In the genomic region with DNA sequence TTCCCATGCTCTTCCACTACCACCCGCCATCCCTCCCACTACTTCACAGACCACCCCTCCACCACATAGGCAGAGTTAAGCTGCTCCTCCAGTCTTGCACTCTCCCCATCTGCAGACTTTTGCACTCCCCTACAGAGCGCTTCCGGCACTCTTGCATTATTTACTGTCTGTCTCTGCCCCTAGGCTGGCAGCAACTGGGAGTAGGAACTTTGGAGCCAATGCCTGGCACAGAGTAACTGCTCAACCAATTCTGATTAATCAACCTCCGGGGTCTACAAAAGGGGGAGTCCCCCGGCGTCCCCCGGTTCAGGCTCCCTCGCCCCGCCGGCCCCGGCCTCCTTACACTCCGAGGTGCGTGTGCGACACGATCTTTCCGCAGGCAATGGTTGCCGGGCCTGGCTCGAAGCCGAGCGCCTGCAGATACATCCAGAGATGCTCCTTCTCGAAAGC, we compare ENCODE assay signal across 8 cellular contexts. TPM values are rescaled to one million over a fixed set of nuclear protein-coding genes. Genes with fewer than 3 reads are reported as not detected.
DNase-seq lines count a peak whose midpoint lies in the region; ATAC-seq and TF ChIP-seq lines count a peak whose summit lies in the region.

No MANE protein-coding gene starts in this region.

- H3K27me3 ChIP-seq in Panc1 (ENCODE audit: control insufficient read depth, insufficient read depth, low read length), result no peaks in the 10 kb centered on the region
- H3K27me3 ChIP-seq in left ventricle myocardium inferior (ENCODE audit: low read depth), result no peaks in the 10 kb centered on the region
- H3K27me3 ChIP-seq in sigmoid colon, result no peaks in the 10 kb centered on the region

- H3K27ac ChIP-seq in Panc1 (ENCODE audit: low read length), result peak overlapping the region; percentile 66
- H3K27ac ChIP-seq in left ventricle myocardium inferior (replicated peaks), result peak overlapping the region; percentile 94
- H3K27ac ChIP-seq in sigmoid colon, result peak overlapping the region; percentile 71 to 90 (median 86)

- POLR2A ChIA-PET in Panc1 (lab: Charles Lee), result no interaction called here

- H3K4me3 ChIP-seq in Panc1 (ENCODE audit: low read depth in 2 of 2, low read length in 2 of 2), result peak overlapping the region; percentile 65 to 79
- H3K4me3 ChIP-seq in left ventricle myocardium inferior, result peak overlapping the region; percentile 82
- peak overlapping the region; percentile 66 to 78 (median 74) for H3K4me3 ChIP-seq in sigmoid colon

- no peaks in the 10 kb centered on the region for H3K9me3 ChIP-seq in Panc1 (ENCODE audit: control insufficient read depth, insufficient read depth, low read depth, low read length)
- no peaks in the 10 kb centered on the region for H3K9me3 ChIP-seq in left ventricle myocardium inferior (replicated peaks)
- no peaks in the 10 kb centered on the region for H3K9me3 ChIP-seq in sigmoid colon

- H3K4me1 ChIP-seq in Panc1 (ENCODE audit: control insufficient read depth, insufficient read depth, low read length), result no peaks in the 10 kb centered on the region
- H3K4me1 ChIP-seq in left ventricle myocardium inferior, result peaks cover 29% of the 10 kb centered on the region
- H3K4me1 ChIP-seq in sigmoid colon, result peaks cover 0 to 36% (median 27%) of the 10 kb centered on the region in 4 donors

- TF ChIP-seq EP300 in sigmoid colon (IDR thresholded peaks at IDR 0.05), result no peak

- in situ Hi-C loops in Panc1 (cut with HindIII; ENCODE audit: low pct_unique_long_range_greater_than_20kb, low sequenced_read_pairs), result no loop called here

- peaks cover 14 to 18% of the 10 kb centered on the region in 2 donors for H3K36me3 Mint-ChIP-seq in activated naive CD4-positive, alpha-beta T cell treated with anti-CD3 and anti-CD28 coated beads, Interleukin-2, amount 50 U/mL, for 72 hours

- ATAC-seq in GM18907 (IDR thresholded peaks at IDR 0.05; ENCODE audit: unreplicated experiment) (peak; percentile 41), HG03097 (IDR thresholded peaks at IDR 0.05; ENCODE audit: low FRiP score, unreplicated experiment) (peak; percentile 19), Panc1 (peak; percentile 5; the same call in 1 of the 2 replicates)
- peak; percentile 18 to 48 for ATAC-seq in activated naive CD4-positive, alpha-beta T cell treated with anti-CD3 and anti-CD28 coated beads, Interleukin-2, amount 50 U/mL, for 72 hours

- no peak for TF ChIP-seq CTCF in Panc1 (IDR thresholded peaks at IDR 0.05)
- no peak for TF ChIP-seq CTCF in left ventricle myocardium inferior (IDR thresholded peaks at IDR 0.05; ENCODE audit: borderline replicate concordance)
- TF ChIP-seq CTCF in sigmoid colon (IDR thresholded peaks at IDR 0.05), result no peak

- BruUV-seq in Panc1 (replicated peaks; lab: Mats Ljungman, UMichigan), result no TSS peak

- no peak for TF ChIP-seq POLR2A in sigmoid colon (IDR thresholded peaks at IDR 0.05)

- H3K36me3 ChIP-seq in Panc1 (ENCODE audit: control insufficient read depth, insufficient read depth, low read length) (peaks cover 4% of the 10 kb centered on the region; the same call in 1 of the 2 replicates), left ventricle myocardium inferior (peaks cover 2% of the 10 kb centered on the region), sigmoid colon (peaks cover 0 to 4% (median 0%) of the 10 kb centered on the region in 4 donors)

- WGBS in sigmoid colon, 2 donors, result 1% methylated on average over 21 of the region's 21 CpGs

- no peaks in the 10 kb centered on the region for H3K9me3 Mint-ChIP-seq in activated naive CD4-positive, alpha-beta T cell treated with anti-CD3 and anti-CD28 coated beads, Interleukin-2, amount 50 U/mL, for 72 hours

- H3K27ac Mint-ChIP-seq in activated naive CD4-positive, alpha-beta T cell treated with anti-CD3 and anti-CD28 coated beads, Interleukin-2, amount 50 U/mL, for 72 hours, result peak overlapping the region; percentile 98 to 99

- intact Hi-C loops in Panc1 (cut with micrococcal nuclease; ENCODE audit: unreplicated experiment), result loop anchor here (10.0 kb wide), 1 partner anchor 73 kb away; no protein-coding TSS in a partner anchor
- intact Hi-C loops in left ventricle myocardium inferior (cut with micrococcal nuclease), result loop anchor here (10.0 kb wide), 2 partner anchors 73 to 353 kb away; no protein-coding TSS in a partner anchor
- intact Hi-C loops in sigmoid colon (cut with DNase I), result loop anchor here (2.0 to 5.0 kb wide), 4 partner anchors 73 to 355 kb away; a partner anchor contains a TSS

- DNase-seq in AG20443 (ENCODE audit: low spot score) (peak; percentile 32), Panc1 (ENCODE audit: low read depth, low spot score) (no peak), left ventricle myocardium inferior (no peak), sigmoid colon (peak; percentile 72), dedifferentiated amniotic fluid mesenchymal stem cell (ENCODE audit: extremely low spot score) (no peak)
- DNase-seq in activated naive CD4-positive, alpha-beta T cell treated with anti-CD3 and anti-CD28 coated beads, Interleukin-2, amount 50 U/mL, for 72 hours (ENCODE audit: low spot score in 2 of 2), result peak in 1 of 2 donors; percentile 32

- CTCF ChIA-PET in Panc1 (lab: Charles Lee), result no interaction called here

RNA-seq across cellular contexts. Expression of a gene that starts 0.5 kb away (rescaled TPM):
- total RNA-seq in Panc1 (2021; ENCODE audit: unreplicated experiment) (9.3 TPM), left ventricle myocardium inferior (5.6 TPM), sigmoid colon (10 to 100 TPM in 1 of 4 donors, 1 to 10 TPM in 3; 6.9 to 12.5 (median 7.8) TPM)
- 3.2 TPM for polyA plus RNA-seq in Panc1 (2012; ENCODE audit: insufficient read length)
- 10 to 100 TPM; 35.3 to 37.5 TPM for total RNA-seq in activated naive CD4-positive, alpha-beta T cell treated with anti-CD3 and anti-CD28 coated beads, Interleukin-2, amount 50 U/mL, for 72 hours
- polyA plus RNA-seq in sigmoid colon, result 1 to 10 TPM; 1.2 to 5.2 (median 2.5) TPM

RNA-seq across cellular contexts. Expression of a gene that starts 25.1 kb away (rescaled TPM):
- total RNA-seq in Panc1 (2021; ENCODE audit: unreplicated experiment), result 18.4 TPM
- polyA plus RNA-seq in Panc1 (2012; ENCODE audit: insufficient read length), result 22.3 TPM
- total RNA-seq in activated naive CD4-positive, alpha-beta T cell treated with anti-CD3 and anti-CD28 coated beads, Interleukin-2, amount 50 U/mL, for 72 hours, result 100 to 1,000 TPM in 1 of 2 donors, 10 to 100 TPM in 1; 44.0 to 176 TPM
- 131 TPM for total RNA-seq in left ventricle myocardium inferior
- 100 to 1,000 TPM in 1 of 4 donors, 10 to 100 TPM in 3; 38.6 to 189 (median 54.4) TPM for total RNA-seq in sigmoid colon
- polyA plus RNA-seq in sigmoid colon, result 100 to 1,000 TPM in 1 of 3 donors, 10 to 100 TPM in 2; 68.4 to 161 (median 81.7) TPM

RNA-seq across cellular contexts. Expression of a gene that starts 53.0 kb away (rescaled TPM):
- total RNA-seq in Panc1 (2021; ENCODE audit: unreplicated experiment), result 23.5 TPM
- 26.5 TPM for polyA plus RNA-seq in Panc1 (2012; ENCODE audit: insufficient read length)
- total RNA-seq in activated naive CD4-positive, alpha-beta T cell treated with anti-CD3 and anti-CD28 coated beads, Interleukin-2, amount 50 U/mL, for 72 hours, result 10 to 100 TPM; 20.5 to 52.8 TPM
- 78.8 TPM for total RNA-seq in left ventricle myocardium inferior
- total RNA-seq in sigmoid colon, result 10 to 100 TPM; 53.4 to 65.2 (median 59.9) TPM
- 10 to 100 TPM; 55.9 to 79.8 (median 66.0) TPM for polyA plus RNA-seq in sigmoid colon

Comparison
In these comparisons a context has a peak if more than half of its experiments do, and no peak if none do; other contexts are left out.
1. DNase-seq: peak in AG20443 (single experiment) and sigmoid colon (single experiment); none in Panc1 (single experiment), left ventricle myocardium inferior (single experiment) and dedifferentiated amniotic fluid mesenchymal stem cell (single experiment).
2. Peak in every context shown above with its lines, with median percentiles within 50 percentile points of each other: ATAC-seq, H3K27ac ChIP-seq and H3K4me3 ChIP-seq.